Comparison of ENCODE assay signal across 10 cellular contexts in the genomic region with DNA sequence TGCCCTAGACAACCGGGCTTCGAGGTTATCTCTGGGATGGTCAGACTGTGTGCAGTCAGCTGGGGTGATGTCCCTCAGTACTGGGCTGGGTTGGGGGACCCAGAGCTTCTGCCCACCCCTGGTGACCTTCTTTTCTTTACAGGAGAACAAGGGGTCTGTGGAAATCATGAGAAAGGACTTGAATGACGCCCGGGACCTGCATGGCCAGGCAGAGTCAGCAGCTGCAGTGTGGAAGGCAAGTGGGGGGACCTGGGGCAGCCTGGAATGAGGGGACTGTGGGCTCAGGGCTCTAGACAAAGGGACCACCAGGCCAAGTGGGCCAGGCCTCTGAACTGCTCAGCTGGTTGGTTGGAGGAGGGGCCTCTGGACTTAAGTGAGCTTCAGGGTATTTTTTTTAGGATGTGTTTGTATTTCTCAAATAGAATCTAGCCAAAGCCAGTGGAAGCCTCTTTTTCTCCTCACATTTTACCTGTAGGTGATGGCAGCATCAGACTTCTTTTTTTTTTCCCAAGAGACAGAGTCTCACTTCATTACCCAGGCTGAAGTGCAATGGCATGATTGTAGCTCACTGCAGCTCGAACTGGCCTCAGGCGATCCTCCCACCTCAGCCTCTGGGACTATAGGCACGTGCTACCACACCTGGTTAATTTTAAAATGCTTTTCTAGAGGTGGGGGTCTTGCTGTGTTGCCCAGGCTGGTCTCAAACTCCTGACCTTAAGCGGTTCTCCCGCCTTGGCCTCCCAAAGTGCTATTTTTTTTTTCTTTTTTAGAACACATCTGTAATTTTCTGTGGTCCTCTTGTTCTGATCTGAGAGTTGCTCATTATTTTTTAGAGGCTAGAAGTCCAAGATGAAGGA. TPM values are rescaled to one million over a fixed set of nuclear protein-coding genes. Genes with fewer than 3 reads are reported as not detected.
A peak's percentile ranks its signal among the peaks of the same experiment; 100 is the strongest.
DNase-seq lines count a peak whose midpoint lies in the region; ATAC-seq and TF ChIP-seq lines count a peak whose summit lies in the region.
"Had no signal": no experiment of that assay in that cellular context is flagged by ENCODE, and none has a peak within 500 bp of the region (broad histone marks: within the 10 kb centered on the region; RNA-seq: fewer than 3 reads in every experiment).

No MANE protein-coding gene starts in this region.

- H3K9me3 ChIP-seq in Caco-2, result no peaks in the 10 kb centered on the region
- H3K9me3 ChIP-seq in MM.1S (replicated peaks; ENCODE audit: insufficient read depth, low read length), result no peaks in the 10 kb centered on the region
- H3K9me3 ChIP-seq in neural progenitor cell (ENCODE audit: low read depth), result no peaks in the 10 kb centered on the region
- H3K9me3 ChIP-seq: upper lobe of left lung had no signal

- H3K9me3 Mint-ChIP-seq in Caco-2 (ENCODE audit: unreplicated experiment) (no peaks in the 10 kb centered on the region), neural progenitor cell (no peaks in the 10 kb centered on the region)

- POLR2A ChIA-PET in Caco-2 (lab: Charles Lee), result interaction anchor here (0.6 to 0.8 kb wide), 2 partner anchors 32 to 324 kb away, joined by 3 to 9 read pairs; a partner anchor contains a TSS

- H4K20me1 ChIP-seq in MM.1S (ENCODE audit: insufficient read depth, low read length) (no peaks in the 10 kb centered on the region), neural progenitor cell (ENCODE audit: low read depth) (peaks cover 15% of the 10 kb centered on the region)

- DNase-seq in Caco-2 (no peak), MM.1S (no peak), choroid plexus epithelial cell (ENCODE audit: low read depth) (no peak), neural progenitor cell (ENCODE audit: low spot score) (no peak), HT-29 (ENCODE audit: low spot score) (no peak), EL (no peak), NCI-H226 (no peak)

- H3F3A ChIP-seq in MM.1S (ENCODE audit: insufficient read depth, low read length), result peaks cover 7% of the 10 kb centered on the region; the same call in 1 of the 2 replicates
- peaks cover 6% of the 10 kb centered on the region for H3F3A ChIP-seq in neural progenitor cell (ENCODE audit: low read depth)

- H3K9me2 ChIP-seq in MM.1S (replicated peaks; ENCODE audit: insufficient read depth, low read length), result no peaks in the 10 kb centered on the region

- H3K36me3 Mint-ChIP-seq in Caco-2 (ENCODE audit: insufficient read depth, unreplicated experiment) (peaks cover 28% of the 10 kb centered on the region), neural progenitor cell (peaks cover 14% of the 10 kb centered on the region)

- H3K4me3 Mint-ChIP-seq in Caco-2 (ENCODE audit: unreplicated experiment), result peak overlapping the region; percentile 92
- peak overlapping the region; percentile 92 for H3K4me3 Mint-ChIP-seq in neural progenitor cell

- H3K4me3 ChIP-seq in Caco-2 (ENCODE audit: low read depth, low read length) (peak overlapping the region; percentile 82; the same call in 1 of the 2 replicates), MM.1S (ENCODE audit: low read length) (no peak overlapping the region), choroid plexus epithelial cell (ENCODE audit: low read depth, low read length) (peak overlapping the region; percentile 89), neural progenitor cell (peak overlapping the region; percentile 81)

- H3K4me2 ChIP-seq in MM.1S (ENCODE audit: low read depth, low read length) (peak overlapping the region; percentile 82; the same call in 1 of the 2 replicates), neural progenitor cell (peak overlapping the region; percentile 77)

- BruUV-seq in Caco-2 (replicated peaks; lab: Mats Ljungman, UMichigan), result no TSS peak

- peaks cover 32% of the 10 kb centered on the region for H3K79me2 ChIP-seq in MM.1S (ENCODE audit: low read length)
- H3K79me2 ChIP-seq in neural progenitor cell (ENCODE audit: low read depth), result peaks cover 6% of the 10 kb centered on the region

- H3K27me3 ChIP-seq in Caco-2 (replicated peaks; ENCODE audit: control insufficient read depth, insufficient read depth, low read length) (no peaks in the 10 kb centered on the region), MM.1S (replicated peaks; ENCODE audit: insufficient read depth, low read length) (no peaks in the 10 kb centered on the region), neural progenitor cell (no peaks in the 10 kb centered on the region)
- H3K27me3 ChIP-seq: upper lobe of left lung had no signal

- no peak overlapping the region for H3K27ac ChIP-seq in MM.1S (ENCODE audit: low read length)
- H3K27ac ChIP-seq in neural progenitor cell, result no peak overlapping the region

- ATAC-seq in HG03095 (IDR thresholded peaks at IDR 0.05; ENCODE audit: unreplicated experiment), result no peak
- ATAC-seq: left ventricle myocardium superior had no signal

- no peak for TF ChIP-seq CTCF in Caco-2 (IDR thresholded peaks at IDR 0.05; ENCODE audit: insufficient read depth in 1 of 2, low read depth in 1 of 2, low read length in 1 of 2, severe bottlenecking in 1 of 2, unreplicated experiment in 1 of 2)
- TF ChIP-seq CTCF in MM.1S (IDR thresholded peaks at IDR 0.05; ENCODE audit: low read length), result no peak
- TF ChIP-seq CTCF in choroid plexus epithelial cell (conservative IDR thresholded peaks at IDR 0.05; ENCODE audit: low read depth, low read length), result no peak
- TF ChIP-seq CTCF in neural progenitor cell (IDR thresholded peaks at IDR 0.05), result no peak

- H3K4me1 Mint-ChIP-seq in Caco-2 (ENCODE audit: low read depth, unreplicated experiment) (peaks cover 12% of the 10 kb centered on the region), neural progenitor cell (peaks cover 15% of the 10 kb centered on the region)

- peak overlapping the region; percentile 98 for H3K27ac Mint-ChIP-seq in Caco-2 (ENCODE audit: unreplicated experiment)
- H3K27ac Mint-ChIP-seq in neural progenitor cell, result no peak overlapping the region

- CTCF ChIA-PET in Caco-2 (lab: Charles Lee), result no interaction called here

- H3K36me3 ChIP-seq in Caco-2 (ENCODE audit: control insufficient read depth, insufficient read depth, low read length) (peaks cover 6% of the 10 kb centered on the region), MM.1S (replicated peaks; ENCODE audit: insufficient read depth, low read length) (0 out of 2 replicates have a peak, but pooled peaks cover 4% of the 10 kb centered on the region), neural progenitor cell (no peaks in the 10 kb centered on the region)

- no peak overlapping the region for H3K9ac ChIP-seq in MM.1S (ENCODE audit: low read length)
- H3K9ac ChIP-seq in neural progenitor cell, result no peak overlapping the region

- intact Hi-C loops in Caco-2 (cut with micrococcal nuclease; ENCODE audit: unreplicated experiment), result no loop called here

- H3K27me3 Mint-ChIP-seq in Caco-2 (ENCODE audit: insufficient read depth, unreplicated experiment) (no peaks in the 10 kb centered on the region), neural progenitor cell (ENCODE audit: insufficient read depth, low read depth) (peaks cover 7% of the 10 kb centered on the region)

- H2AFZ ChIP-seq in MM.1S (ENCODE audit: low read length), result no peak overlapping the region
- H2AFZ ChIP-seq in neural progenitor cell (replicated peaks), result no peak overlapping the region

- H3K4me1 ChIP-seq in Caco-2 (peaks cover 5% of the 10 kb centered on the region; the same call in 1 of the 2 replicates), MM.1S (ENCODE audit: low read length) (peaks cover 15% of the 10 kb centered on the region), neural progenitor cell (peaks cover 8% of the 10 kb centered on the region)

RNA-seq across cellular contexts. Expression of a gene that starts 1.9 kb away (rescaled TPM):
- 128 and 164 TPM in 2 replicates for total RNA-seq in Caco-2 (2022)
- total RNA-seq in neural progenitor cell (ENCODE audit: low replicate concordance), result 16.1 and 32.3 TPM in 2 replicates
- total RNA-seq in HT-29 (2014; rRNA removed; shearing (Covaris generic)), result 34.0 and 41.1 TPM in 2 replicates
